Comparison of ENCODE assay signal across 7 cellular contexts in genomic region chr1:147470079-147470478, GRCh38.
"Had no signal": no experiment of that assay in that cellular context is flagged by ENCODE, and none has a peak within 500 bp of the region (broad histone marks: within the 10 kb centered on the region; RNA-seq: fewer than 3 reads in every experiment).

No MANE protein-coding gene starts in this region.

- H2AFZ ChIP-seq: GM23338 had no signal

- H3K27ac ChIP-seq: HL-60 had no signal

- ATAC-seq: GM23338, HepG2 had no signal

- H3K4me3 ChIP-seq: GM23338 had no signal

- DNase-seq: H9, HCEC 1CT, HFFc6, KBM-7 had no signal

- H3K4me2 ChIP-seq: GM23338 had no signal
